11 cellular contexts compared by ENCODE assay signal in the genomic region with DNA sequence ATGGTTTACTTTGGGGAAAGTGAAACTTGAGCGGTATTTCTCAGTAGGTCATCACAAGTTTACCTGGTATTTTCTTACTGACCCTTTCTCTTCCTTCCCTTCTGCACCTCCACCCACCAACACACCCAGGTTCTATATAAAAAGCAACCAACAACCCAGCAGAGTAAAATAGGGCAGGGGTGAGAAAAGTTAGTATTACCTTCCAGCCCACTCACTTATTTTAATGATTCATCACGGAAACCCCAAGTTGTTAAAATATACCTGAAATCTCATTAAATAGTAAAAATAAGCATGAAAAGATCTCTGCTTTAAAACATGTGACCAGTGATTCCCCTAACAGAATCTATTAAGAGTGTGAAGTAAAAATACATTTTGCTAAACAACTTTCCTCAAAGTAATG.
DNase-seq lines count a peak whose midpoint lies in the region; ATAC-seq and TF ChIP-seq lines count a peak whose summit lies in the region.
"Had no signal": no experiment of that assay in that cellular context is flagged by ENCODE, and none has a peak within 500 bp of the region (broad histone marks: within the 10 kb centered on the region; RNA-seq: fewer than 3 reads in every experiment).

No MANE protein-coding gene starts in this region.

- peak; percentile 45 for DNase-seq in GM13976 (ENCODE audit: low spot score)
- DNase-seq in activated CD4-positive, alpha-beta memory T cell treated with anti-CD3 and anti-CD28 coated beads for 36 hours = no peak
- no peak for DNase-seq in UCSD-AML1 (lab: John Stamatoyannopoulos, UW; ENCODE audit: unreplicated experiment)
- DNase-seq in SHP77 treated with DMSO at 0.1 percent for 48 hours (lab: John Stamatoyannopoulos, UW) = no peak
- no peak for DNase-seq in SW 1271 (lab: John Stamatoyannopoulos, UW)
- DNase-seq: activated CD4-positive, alpha-beta T cell treated with anti-CD3 and anti-CD28 coated beads, Interleukin-2, amount 50 U/mL, for 1 hour; occipital lobe had no signal

- in situ Hi-C loops in GM13976 (cut with MboI; ENCODE audit: low sequenced_read_pairs, unreplicated experiment) = no loop called here

- CTCF ChIA-PET in activated CD4-positive, alpha-beta memory T cell treated with anti-CD3 and anti-CD28 coated beads for 36 hours (lab: Charles Lee) = no interaction called here

- H3K4me3 Mint-ChIP-seq in activated CD4-positive, alpha-beta memory T cell treated with anti-CD3 and anti-CD28 coated beads for 36 hours = peak overlapping the region; percentile 11
- H3K4me3 Mint-ChIP-seq: dendritic cell treated with granulocyte-macrophage colony-stimulating factor and Interleukin-4, amounts not matched to agents 40 ng/mL and 50 ng/mL, for 4 days had no signal

- POLR2A ChIA-PET in activated CD4-positive, alpha-beta memory T cell treated with anti-CD3 and anti-CD28 coated beads for 36 hours (lab: Charles Lee) = no interaction called here

- H3K27me3 Mint-ChIP-seq in activated CD4-positive, alpha-beta memory T cell treated with anti-CD3 and anti-CD28 coated beads for 36 hours = no peaks in the 10 kb centered on the region
- H3K27me3 Mint-ChIP-seq: dendritic cell treated with granulocyte-macrophage colony-stimulating factor and Interleukin-4, amounts not matched to agents 40 ng/mL and 50 ng/mL, for 4 days had no signal

- peaks cover 38% of the 10 kb centered on the region for H3K4me1 Mint-ChIP-seq in activated CD4-positive, alpha-beta memory T cell treated with anti-CD3 and anti-CD28 coated beads for 36 hours (ENCODE audit: low read depth)

- H3K36me3 Mint-ChIP-seq in activated CD4-positive, alpha-beta memory T cell treated with anti-CD3 and anti-CD28 coated beads for 36 hours = no peaks in the 10 kb centered on the region

- ATAC-seq in GM19397 (IDR thresholded peaks at IDR 0.05; ENCODE audit: unreplicated experiment) (peak; percentile 79), HG02981 (IDR thresholded peaks at IDR 0.05; ENCODE audit: unreplicated experiment) (peak; percentile 80), esophagus mucosa (no peak)

- H3K27ac Mint-ChIP-seq in activated CD4-positive, alpha-beta memory T cell treated with anti-CD3 and anti-CD28 coated beads for 36 hours = peak overlapping the region; percentile 53
- H3K27ac Mint-ChIP-seq: dendritic cell treated with granulocyte-macrophage colony-stimulating factor and Interleukin-4, amounts not matched to agents 40 ng/mL and 50 ng/mL, for 4 days had no signal

- TF ChIP-seq CTCF in GM13976 (IDR thresholded peaks at IDR 0.05; ENCODE audit: borderline replicate concordance, control extremely low read depth, extremely low read depth, insufficient read depth, missing control alignments) = no peak

- no peaks in the 10 kb centered on the region for H3K9me3 Mint-ChIP-seq in activated CD4-positive, alpha-beta memory T cell treated with anti-CD3 and anti-CD28 coated beads for 36 hours
- H3K9me3 Mint-ChIP-seq: dendritic cell treated with granulocyte-macrophage colony-stimulating factor and Interleukin-4, amounts not matched to agents 40 ng/mL and 50 ng/mL, for 4 days had no signal

- intact Hi-C loops in activated CD4-positive, alpha-beta memory T cell treated with anti-CD3 and anti-CD28 coated beads for 36 hours (cut with micrococcal nuclease) = loop anchor here (1.0 kb wide), 1 partner anchor 12 kb away; no protein-coding TSS in a partner anchor
